9 cellular contexts compared by ENCODE assay signal in genomic region chr14:101812071-101812470, GRCh38. TPM values are rescaled to one million over a fixed set of nuclear protein-coding genes. Genes with fewer than 3 reads are reported as not detected.
DNase-seq lines count a peak whose midpoint lies in the region; ATAC-seq and TF ChIP-seq lines count a peak whose summit lies in the region.
"Had no signal": no experiment of that assay in that cellular context is flagged by ENCODE, and none has a peak within 500 bp of the region (broad histone marks: within the 10 kb centered on the region; RNA-seq: fewer than 3 reads in every experiment).

No MANE protein-coding gene starts in this region.

- H3K27me3 Mint-ChIP-seq in CD14-positive monocyte (ENCODE audit: low read depth in 3 of 3): peaks cover 0 to 1% (median 0%) of the 10 kb centered on the region in 3 donors
- no peaks in the 10 kb centered on the region for H3K27me3 Mint-ChIP-seq in chondrocyte (ENCODE audit: low read depth)

- no peak overlapping the region for H2AFZ ChIP-seq in Karpas-422 (ENCODE audit: low read length)
- H2AFZ ChIP-seq in neuronal stem cell (ENCODE audit: low read length): no peak overlapping the region

- H3K27ac ChIP-seq in Karpas-422 (ENCODE audit: low read length) (peak overlapping the region; percentile 95), neuronal stem cell (replicated peaks; ENCODE audit: low read length) (no peak overlapping the region)

- CTCF ChIA-PET in GM10248 (lab: Yijun Ruan, JAX): no interaction called here

- H3K14ac ChIP-seq in neuronal stem cell (ENCODE audit: low read length): no peak overlapping the region

- H3K18ac ChIP-seq in neuronal stem cell (ENCODE audit: low read length): no peak overlapping the region

- H3K4me1 ChIP-seq in Karpas-422 (ENCODE audit: low read length): peaks cover 81% of the 10 kb centered on the region
- H3K4me1 ChIP-seq in neuronal stem cell (ENCODE audit: control insufficient read depth in 2 of 2, insufficient read depth in 1 of 2, low read depth in 1 of 2, low read length in 2 of 2): peaks cover 10 to 13% of the 10 kb centered on the region in 2 donors

- POLR2A ChIA-PET in GM10248 (lab: Yijun Ruan, JAX): no interaction called here

- WGBS in neuronal stem cell (ENCODE audit: extremely low coverage in 2 of 2, insufficient read length in 2 of 2, insufficient replicate concordance in 1 of 2), 2 donors: no CpG with 5 or more reads among the region's 11 CpGs

- H4K8ac ChIP-seq in neuronal stem cell (ENCODE audit: low read depth, low read length): no peak overlapping the region

- no peak overlapping the region for H3K4ac ChIP-seq in neuronal stem cell (ENCODE audit: low read length)

- DNase-seq in CD14-positive monocyte (ENCODE audit: low spot score) (no peak), Karpas-422 (no peak), chondrocyte (ENCODE audit: low spot score) (no peak), neuronal stem cell (ENCODE audit: low spot score) (no peak), GM10248 (ENCODE audit: extremely low spot score) (no peak)
- DNase-seq in activated CD8-positive, alpha-beta memory T cell treated with anti-CD3 and anti-CD28 coated beads for 24 hours: no peak

- H3K36me3 ChIP-seq in Karpas-422 (ENCODE audit: insufficient read depth, low read length) (peaks cover 9% of the 10 kb centered on the region; the same call in 1 of the 2 replicates), neuronal stem cell (replicated peaks in 1 of 2; ENCODE audit: control insufficient read depth in 2 of 2, insufficient read depth in 2 of 2, low read length in 2 of 2) (peaks cover 5 to 36% of the 10 kb centered on the region in 2 donors)

- peak overlapping the region; percentile 82 for H3K9ac ChIP-seq in Karpas-422 (ENCODE audit: low read length)
- no peak overlapping the region for H3K9ac ChIP-seq in neuronal stem cell (ENCODE audit: low read depth, low read length, poor library complexity)

- H2BK5ac ChIP-seq in neuronal stem cell (ENCODE audit: low read length): no peak overlapping the region

- peaks cover 75% of the 10 kb centered on the region for H3K79me2 ChIP-seq in Karpas-422 (ENCODE audit: low read length)

- intact Hi-C loops in CD14-positive monocyte (cut with micrococcal nuclease): loop anchor here in 1 of 2 donors (5.0 kb wide), 1 partner anchor 105 kb away; no protein-coding TSS in a partner anchor

- no peak overlapping the region for H2BK120ac ChIP-seq in neuronal stem cell (ENCODE audit: low read depth, low read length)

- H3K9me3 Mint-ChIP-seq in CD14-positive monocyte (no peaks in the 10 kb centered on the region), chondrocyte (ENCODE audit: low read depth) (no peaks in the 10 kb centered on the region)

- peaks cover 31% of the 10 kb centered on the region for H3K4me1 Mint-ChIP-seq in CD14-positive monocyte
- H3K4me1 Mint-ChIP-seq in chondrocyte (ENCODE audit: low read depth): peaks cover 49% of the 10 kb centered on the region

- no peak overlapping the region for H2AK5ac ChIP-seq in neuronal stem cell (ENCODE audit: low read depth, low read length)

- H3K4me3 ChIP-seq in Karpas-422 (ENCODE audit: low read length) (peak overlapping the region; percentile 75), neuronal stem cell (ENCODE audit: low read length in 2 of 2) (no peak overlapping the region)

- H3K9me2 ChIP-seq in Karpas-422 (replicated peaks; ENCODE audit: insufficient read depth, low read length): no peaks in the 10 kb centered on the region

- no peak for ATAC-seq in activated CD4-positive, CD25-positive, alpha-beta regulatory T cell treated with anti-CD3 and anti-CD28 coated beads, Interleukin-2, amount 50 U/mL, for 24 hours
- ATAC-seq in HG02798 (IDR thresholded peaks at IDR 0.05; ENCODE audit: poor library complexity, unreplicated experiment): no peak
- ATAC-seq: left lobe of liver had no signal

- H2BK15ac ChIP-seq in neuronal stem cell (ENCODE audit: low read length): no peak overlapping the region

- TF ChIP-seq CTCF in CD14-positive monocyte (IDR thresholded peaks at IDR 0.05) (no peak), chondrocyte (IDR thresholded peaks at IDR 0.05) (no peak), GM10248 (IDR thresholded peaks at IDR 0.05; ENCODE audit: control extremely low read depth, extremely low read depth, low read depth, missing control alignments) (no peak)

- H3K23ac ChIP-seq in neuronal stem cell (ENCODE audit: low read depth, low read length, poor library complexity): peak overlapping the region; percentile 67

- H4K20me1 ChIP-seq in Karpas-422 (ENCODE audit: insufficient read depth, low read depth, low read length): peaks cover 35% of the 10 kb centered on the region

- H3K4me3 Mint-ChIP-seq in CD14-positive monocyte (peak overlapping the region in 1 of 2 donors; percentile 29), chondrocyte (ENCODE audit: unreplicated experiment) (peak overlapping the region; percentile 5)

- H3K27me3 ChIP-seq in Karpas-422 (ENCODE audit: low read length): no peaks in the 10 kb centered on the region
- H3K27me3 ChIP-seq in neuronal stem cell (ENCODE audit: control insufficient read depth in 3 of 3, insufficient read depth in 3 of 3, low read depth in 1 of 3, low read length in 3 of 3): no peaks in the 10 kb centered on the region

- H3K27ac Mint-ChIP-seq in CD14-positive monocyte: peak overlapping the region; percentile 27 to 99 (median 80)
- peak overlapping the region; percentile 67 for H3K27ac Mint-ChIP-seq in chondrocyte (ENCODE audit: unreplicated experiment)

- H3K36me3 Mint-ChIP-seq in CD14-positive monocyte (peaks cover 29 to 41% of the 10 kb centered on the region in 2 donors), chondrocyte (ENCODE audit: low read depth) (no peaks in the 10 kb centered on the region)

- H4K91ac ChIP-seq in neuronal stem cell (ENCODE audit: low read depth, low read length, poor library complexity): no peak overlapping the region

- H3K9me3 ChIP-seq in Karpas-422 (ENCODE audit: low read length): no peaks in the 10 kb centered on the region
- no peaks in the 10 kb centered on the region for H3K9me3 ChIP-seq in neuronal stem cell (replicated peaks in 1 of 2; ENCODE audit: control insufficient read depth in 2 of 2, insufficient read depth in 1 of 2, low read depth in 1 of 2, low read length in 2 of 2)

- H3K79me1 ChIP-seq in neuronal stem cell (ENCODE audit: low read depth, low read length): peaks cover 8% of the 10 kb centered on the region

- H3K4me2 ChIP-seq in Karpas-422 (ENCODE audit: low read depth, low read length, poor library complexity, severe bottlenecking) (peak overlapping the region; percentile 91), neuronal stem cell (ENCODE audit: insufficient read depth, low read length, poor library complexity, severe bottlenecking) (no peak overlapping the region)

- no peak overlapping the region for H2BK12ac ChIP-seq in neuronal stem cell (ENCODE audit: low read length)

RNA-seq across cellular contexts. Expression of gene PPP2R5C, which starts 50.6 kb away (rescaled TPM):
- 10 to 100 TPM; 61.9 to 64.0 TPM for polyA plus RNA-seq in CD14-positive monocyte
- total RNA-seq in Karpas-422 (2014; rRNA removed; shearing (Covaris generic); ENCODE audit: low replicate concordance): 233 and 301 TPM in 2 replicates
- total RNA-seq in chondrocyte: 95.0 to 111 TPM (median 98.1 TPM) in 3 replicates
- polyA plus RNA-seq in neuronal stem cell (2013, experiment 1 of 2): 199 TPM
- 209 TPM for polyA plus RNA-seq in neuronal stem cell (2013, experiment 2 of 2)
